ENCODE assay signal across 8 cellular contexts in the genomic region with DNA sequence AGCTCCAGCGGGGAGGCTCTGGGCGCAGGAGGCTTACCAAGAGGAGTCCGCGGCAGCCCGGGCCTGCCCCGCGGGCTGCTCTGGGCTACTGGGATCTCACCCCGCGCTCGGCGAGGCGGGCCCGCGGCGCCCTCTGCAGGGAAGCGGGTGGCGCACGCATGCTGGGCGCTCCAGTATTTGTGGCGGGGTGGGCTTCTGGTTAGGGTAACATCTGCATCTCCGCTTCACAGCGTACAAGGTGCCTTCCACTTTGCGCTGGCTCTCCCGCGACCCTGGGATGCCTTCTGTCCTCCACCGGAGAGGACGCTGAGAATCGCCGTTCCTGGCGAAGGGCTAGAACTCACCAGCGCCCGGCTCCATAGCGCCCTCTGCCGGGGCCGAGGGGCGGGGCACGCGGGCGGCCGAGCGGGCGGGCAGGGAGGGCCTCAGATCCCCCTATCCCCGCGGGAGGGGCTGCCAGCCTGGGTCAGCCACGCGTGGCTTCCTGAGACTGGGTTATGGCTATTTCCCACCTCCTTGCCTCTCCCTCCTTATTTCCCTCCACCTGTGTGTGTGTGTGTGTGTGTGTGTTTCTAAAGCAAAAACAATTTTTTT. TPM values are rescaled to one million over a fixed set of nuclear protein-coding genes. Genes with fewer than 3 reads are reported as not detected.
A peak's percentile ranks its signal among the peaks of the same experiment; 100 is the strongest.
DNase-seq lines count a peak whose midpoint lies in the region; ATAC-seq and TF ChIP-seq lines count a peak whose summit lies in the region.

No MANE protein-coding gene starts in this region.

- intact Hi-C loops in OCI-LY7 (cut with micrococcal nuclease; ENCODE audit: unreplicated experiment), result loop anchor here (1.0 to 2.0 kb wide), 6 partner anchors 47 to 480 kb away; partner anchors contain the start of genes CTBS and SSX2IP

- no peaks in the 10 kb centered on the region for H3K9me3 ChIP-seq in OCI-LY7 (ENCODE audit: low read length)

- no TSS peak for BruUV-seq in OCI-LY7 (replicated peaks; lab: Mats Ljungman, UMichigan)

- no peaks in the 10 kb centered on the region for H4K20me1 ChIP-seq in OCI-LY7 (ENCODE audit: insufficient read depth, low read length)

- H3K4me1 ChIP-seq in OCI-LY7 (ENCODE audit: insufficient read depth, low read length, poor library complexity, severe bottlenecking), result peaks cover 9% of the 10 kb centered on the region

- peak overlapping the region; percentile 73 for H2AFZ ChIP-seq in OCI-LY7 (ENCODE audit: low read length)

- H3K4me1 Mint-ChIP-seq in activated T-cell treated with anti-CD3 and anti-CD28 coated beads, Interleukin-2, amount 50 U/mL, for 24 hours (ENCODE audit: low read depth), result peaks cover 20% of the 10 kb centered on the region
- H3K4me1 Mint-ChIP-seq in naive B cell, result peaks cover 0 to 8% (median 7%) of the 10 kb centered on the region in 3 donors
- peaks cover 4% of the 10 kb centered on the region for H3K4me1 Mint-ChIP-seq in stimulated activated memory B cell treated with anti-CD40 and anti-IgM and Interleukin-4, amounts not matched to agents 10 μg/mL and 1 μg/mL and 100 μg/mL, for 72 hours

- CTCF ChIA-PET in OCI-LY7 (lab: Charles Lee; ENCODE audit: unreplicated experiment), result interaction anchor here (0.7 to 0.8 kb wide), 2 partner anchors 316 to 477 kb away, joined by 3 read pairs; partner anchors contain the start of gene PRKACB

- peak overlapping the region; percentile 73 for H3K4me2 ChIP-seq in OCI-LY7 (ENCODE audit: low read length)

- POLR2A ChIA-PET in OCI-LY7 (lab: Charles Lee), result interaction anchor here (0.5 to 1.5 kb wide), 3 partner anchors 76 to 477 kb away, joined by 3 read pairs; partner anchors contain the start of gene PRKACB

- no peaks in the 10 kb centered on the region for H3K27me3 Mint-ChIP-seq in activated T-cell treated with anti-CD3 and anti-CD28 coated beads, Interleukin-2, amount 50 U/mL, for 24 hours
- H3K27me3 Mint-ChIP-seq in naive B cell, result peaks cover 0 to 6% (median 0%) of the 10 kb centered on the region in 3 donors
- no peaks in the 10 kb centered on the region for H3K27me3 Mint-ChIP-seq in stimulated activated memory B cell treated with anti-CD40 and anti-IgM and Interleukin-4, amounts not matched to agents 10 μg/mL and 1 μg/mL and 100 μg/mL, for 72 hours

- peak; percentile 100 for TF ChIP-seq CTCF in OCI-LY7 (conservative IDR thresholded peaks at IDR 0.05; ENCODE audit: low read length)

- peak overlapping the region; percentile 38 for H3K27ac ChIP-seq in OCI-LY7 (ENCODE audit: low read depth, low read length, poor library complexity, severe bottlenecking)

- no peaks in the 10 kb centered on the region for H3K36me3 ChIP-seq in OCI-LY7 (ENCODE audit: insufficient read depth, low read length)

- H3K79me2 ChIP-seq in OCI-LY7 (ENCODE audit: insufficient read depth, low read depth, low read length), result no peaks in the 10 kb centered on the region

- DNase-seq in DMS 273 (lab: John Stamatoyannopoulos, UW; ENCODE audit: unreplicated experiment) (peak; percentile 98), HuH-7 (ENCODE audit: low spot score) (peak; percentile 79), OCI-LY7 (ENCODE audit: low spot score) (peak; percentile 87), fibroblast of gingiva (ENCODE audit: low read depth) (peak; percentile 67), naive B cell (peak; percentile 83)
- peak; percentile 94 for DNase-seq in activated T-cell treated with anti-CD3 and anti-CD28 coated beads, Interleukin-2, amount 50 U/mL, for 24 hours

- peak; percentile 95 for ATAC-seq in GM21526 (IDR thresholded peaks at IDR 0.05; ENCODE audit: low FRiP score, unreplicated experiment)
- peak; percentile 91 for ATAC-seq in naive B cell (ENCODE audit: low read depth in 2 of 2)
- ATAC-seq in stimulated activated memory B cell treated with anti-CD40 and anti-IgM and Interleukin-4, amounts not matched to agents 10 μg/mL and 1 μg/mL and 100 μg/mL, for 72 hours, result peak; percentile 96

- H3K4me3 ChIP-seq in OCI-LY7 (ENCODE audit: low read depth, low read length, poor library complexity, severe bottlenecking), result peak overlapping the region; percentile 73

- H3K27ac Mint-ChIP-seq in activated T-cell treated with anti-CD3 and anti-CD28 coated beads, Interleukin-2, amount 50 U/mL, for 24 hours, result peak overlapping the region; percentile 95
- H3K27ac Mint-ChIP-seq in naive B cell, result peak overlapping the region in 3 of 6 donors; percentile 26 to 85 (median 64)
- peak overlapping the region; percentile 67 for H3K27ac Mint-ChIP-seq in stimulated activated memory B cell treated with anti-CD40 and anti-IgM and Interleukin-4, amounts not matched to agents 10 μg/mL and 1 μg/mL and 100 μg/mL, for 72 hours

- peak overlapping the region; percentile 87 for H3K4me3 Mint-ChIP-seq in activated T-cell treated with anti-CD3 and anti-CD28 coated beads, Interleukin-2, amount 50 U/mL, for 24 hours
- H3K4me3 Mint-ChIP-seq in naive B cell, result peak overlapping the region; percentile 76 to 96 (median 92)
- peak overlapping the region; percentile 89 for H3K4me3 Mint-ChIP-seq in stimulated activated memory B cell treated with anti-CD40 and anti-IgM and Interleukin-4, amounts not matched to agents 10 μg/mL and 1 μg/mL and 100 μg/mL, for 72 hours

- H3K36me3 Mint-ChIP-seq in activated T-cell treated with anti-CD3 and anti-CD28 coated beads, Interleukin-2, amount 50 U/mL, for 24 hours (ENCODE audit: low read depth), result peaks cover 1% of the 10 kb centered on the region
- H3K36me3 Mint-ChIP-seq in naive B cell, result no peaks in the 10 kb centered on the region
- H3K36me3 Mint-ChIP-seq in stimulated activated memory B cell treated with anti-CD40 and anti-IgM and Interleukin-4, amounts not matched to agents 10 μg/mL and 1 μg/mL and 100 μg/mL, for 72 hours, result no peaks in the 10 kb centered on the region

- H3K9me3 Mint-ChIP-seq in activated T-cell treated with anti-CD3 and anti-CD28 coated beads, Interleukin-2, amount 50 U/mL, for 24 hours, result no peaks in the 10 kb centered on the region
- no peaks in the 10 kb centered on the region for H3K9me3 Mint-ChIP-seq in naive B cell
- H3K9me3 Mint-ChIP-seq in stimulated activated memory B cell treated with anti-CD40 and anti-IgM and Interleukin-4, amounts not matched to agents 10 μg/mL and 1 μg/mL and 100 μg/mL, for 72 hours, result no peaks in the 10 kb centered on the region

- H3K9me2 ChIP-seq in OCI-LY7 (ENCODE audit: insufficient read depth, low read length), result no peaks in the 10 kb centered on the region

RNA-seq across cellular contexts. Expression of gene CTBS, which starts 46.6 kb away (rescaled TPM):
- 4.5 and 5.9 TPM in 2 replicates for total RNA-seq in OCI-LY7 (2014; rRNA removed; shearing (Covaris generic))
- total RNA-seq in OCI-LY7 (2022), result 9.3 and 11.9 TPM in 2 replicates
- 10 to 100 TPM; 34.8 to 50.7 (median 40.2) TPM for polyA plus RNA-seq in naive B cell (ENCODE audit: low read depth in 6 of 6)

Comparison
In these comparisons a context has a peak if more than half of its experiments do, and no peak if none do; other contexts are left out.
1. Peak in every context shown above with its lines: DNase-seq, ATAC-seq, H3K4me3 ChIP-seq and H3K27ac ChIP-seq.